ENCODE assay signal across 1 cellular context in the genomic region with DNA sequence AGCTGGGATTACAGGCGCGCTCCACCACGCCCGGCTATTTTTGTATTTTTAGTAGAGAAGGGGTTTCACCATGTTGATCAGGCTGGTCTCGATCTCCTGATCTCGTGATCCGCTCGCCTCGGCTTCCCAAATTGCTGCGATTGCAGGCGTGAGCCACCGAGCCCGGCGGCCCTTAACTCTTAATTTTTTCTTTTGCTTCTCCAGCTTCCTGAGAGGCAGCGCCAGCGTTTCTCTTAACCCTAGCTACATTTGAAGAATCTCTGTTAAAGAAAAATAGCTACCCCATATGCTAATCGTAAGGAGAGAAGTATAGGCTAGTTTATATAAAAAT.
TF ChIP-seq lines count a peak whose summit lies in the region.

No MANE protein-coding gene starts in this region.

TF ChIP-seq in HepG2, 621 proteins besides CTCF, POLR2A, EP300 and RAD21 (continued from another document):
- TF ChIP-seq, protein P1, sequence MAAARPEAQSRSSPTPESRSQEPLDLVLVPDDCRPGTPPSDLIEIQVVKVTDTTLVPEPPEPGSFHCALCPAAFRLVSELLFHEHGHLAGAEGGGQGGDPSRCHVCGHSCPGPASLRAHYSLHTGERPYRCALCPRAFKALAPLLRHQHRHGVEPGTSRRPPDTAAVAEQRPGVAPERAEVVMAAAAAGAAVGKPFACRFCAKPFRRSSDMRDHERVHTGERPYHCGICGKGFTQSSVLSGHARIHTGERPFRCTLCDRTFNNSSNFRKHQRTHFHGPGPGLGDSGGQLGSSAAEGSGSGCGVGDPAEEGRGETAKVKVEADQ (CRISPR knock-in tag; IDR thresholded peaks at IDR 0.05; ENCODE audit: borderline replicate concordance): no peak
